Comparison of ENCODE assay signal across 15 cellular contexts in genomic region chr15:89179966-89180875, GRCh38. TPM values are rescaled to one million over a fixed set of nuclear protein-coding genes. Genes with fewer than 3 reads are reported as not detected.
DNase-seq lines count a peak whose midpoint lies in the region; ATAC-seq and TF ChIP-seq lines count a peak whose summit lies in the region.
"Had no signal": no experiment of that assay in that cellular context is flagged by ENCODE, and none has a peak within 500 bp of the region (broad histone marks: within the 10 kb centered on the region; RNA-seq: fewer than 3 reads in every experiment).

No MANE protein-coding gene starts in this region.

- H3K27me3 Mint-ChIP-seq in neural progenitor cell (ENCODE audit: insufficient read depth, low read depth), result peaks cover 5% of the 10 kb centered on the region
- H3K27me3 Mint-ChIP-seq: CD4-positive, CD25-positive, alpha-beta regulatory T cell had no signal

- no peak for ATAC-seq in HG03135 (IDR thresholded peaks at IDR 0.05; ENCODE audit: unreplicated experiment)
- ATAC-seq: PC-3 had no signal

- H3K27ac ChIP-seq in neural progenitor cell (no peak overlapping the region), caudate nucleus (ENCODE audit: low read depth, low read length) (no peak overlapping the region)
- H3K27ac ChIP-seq: right atrium auricular region had no signal

- no peaks in the 10 kb centered on the region for H3K9me3 Mint-ChIP-seq in neural progenitor cell
- H3K9me3 Mint-ChIP-seq: CD4-positive, CD25-positive, alpha-beta regulatory T cell had no signal

- TF ChIP-seq CTCF in neural progenitor cell (IDR thresholded peaks at IDR 0.05), result no peak

- no peaks in the 10 kb centered on the region for H3F3A ChIP-seq in neural progenitor cell (ENCODE audit: low read depth)

- no peaks in the 10 kb centered on the region for H3K27me3 ChIP-seq in neural progenitor cell
- H3K27me3 ChIP-seq: right atrium auricular region had no signal

- H3K4me1 Mint-ChIP-seq in neural progenitor cell, result peaks cover 8% of the 10 kb centered on the region

- no peak overlapping the region for H3K4me3 Mint-ChIP-seq in neural progenitor cell
- H3K4me3 Mint-ChIP-seq: CD4-positive, CD25-positive, alpha-beta regulatory T cell had no signal

- H3K36me3 Mint-ChIP-seq in neural progenitor cell, result peaks cover 5% of the 10 kb centered on the region

- H3K36me3 ChIP-seq in neural progenitor cell, result no peaks in the 10 kb centered on the region

- no peak overlapping the region for H2AFZ ChIP-seq in neural progenitor cell (replicated peaks)

- H4K20me1 ChIP-seq in neural progenitor cell (ENCODE audit: low read depth), result no peaks in the 10 kb centered on the region

- no peaks in the 10 kb centered on the region for H3K4me1 ChIP-seq in neural progenitor cell
- H3K4me1 ChIP-seq: HAP-1 had no signal

- H3K9me3 ChIP-seq in neural progenitor cell (ENCODE audit: low read depth), result no peaks in the 10 kb centered on the region
- H3K9me3 ChIP-seq: HAP-1, right atrium auricular region had no signal

- no peak overlapping the region for H3K4me2 ChIP-seq in neural progenitor cell

- H3K79me2 ChIP-seq in neural progenitor cell (ENCODE audit: low read depth), result no peaks in the 10 kb centered on the region

- DNase-seq in stimulated activated CD4-positive, alpha-beta T cell treated with anti-CD3 and anti-CD28 coated beads, Interleukin-15, amount 100 ng/mL, for 24 hours, result peak; percentile 79
- DNase-seq in stimulated activated CD4-positive, alpha-beta T cell treated with anti-CD3 and anti-CD28 coated beads, Interleukin-4, amount 100 ng/mL, for 1 hour, result no peak
- DNase-seq in M059J (ENCODE audit: low read depth) (peak; percentile 92), fibroblast of peridontal ligament (ENCODE audit: extremely low read depth) (peak; percentile 30), neural progenitor cell (ENCODE audit: low spot score) (no peak), caudate nucleus (lab: John Stamatoyannopoulos, UW) (no peak), NCI-H1105 (lab: John Stamatoyannopoulos, UW) (no peak)
- DNase-seq: NCI-H2171 treated with DMSO at 0.1 percent for 48 hours, PC-3 had no signal

- no peak overlapping the region for H3K9ac ChIP-seq in neural progenitor cell

- H3K27ac Mint-ChIP-seq in neural progenitor cell, result no peak overlapping the region
- H3K27ac Mint-ChIP-seq: CD4-positive, CD25-positive, alpha-beta regulatory T cell had no signal

- no peak overlapping the region for H3K4me3 ChIP-seq in neural progenitor cell
- H3K4me3 ChIP-seq: HAP-1, right atrium auricular region had no signal

RNA-seq across cellular contexts. Expression of gene RLBP1, which starts 41.2 kb away (rescaled TPM):
- not detected in 2 replicates for total RNA-seq in M059J (2014; rRNA removed; shearing (Covaris generic))
- total RNA-seq in neural progenitor cell (ENCODE audit: low replicate concordance), result 1.3 and 2.6 TPM in 2 replicates
- total RNA-seq: CD4-positive, CD25-positive, alpha-beta regulatory T cell; fibroblast of lung; mucosa of gallbladder; PC-3; right atrium auricular region had no signal

Comparison
In these comparisons a context has a peak if more than half of its experiments do, and no peak if none do; other contexts are left out.
1. DNase-seq: peak in stimulated activated CD4-positive, alpha-beta T cell treated with anti-CD3 and anti-CD28 coated beads, Interleukin-15, amount 100 ng/mL, for 24 hours (single experiment), M059J (single experiment) and fibroblast of peridontal ligament (single experiment); none in stimulated activated CD4-positive, alpha-beta T cell treated with anti-CD3 and anti-CD28 coated beads, Interleukin-4, amount 100 ng/mL, for 1 hour (single experiment), neural progenitor cell (single experiment), caudate nucleus (0 of 61) and NCI-H1105 (single experiment).